ENCODE assay signal across 8 cellular contexts in the genomic region with DNA sequence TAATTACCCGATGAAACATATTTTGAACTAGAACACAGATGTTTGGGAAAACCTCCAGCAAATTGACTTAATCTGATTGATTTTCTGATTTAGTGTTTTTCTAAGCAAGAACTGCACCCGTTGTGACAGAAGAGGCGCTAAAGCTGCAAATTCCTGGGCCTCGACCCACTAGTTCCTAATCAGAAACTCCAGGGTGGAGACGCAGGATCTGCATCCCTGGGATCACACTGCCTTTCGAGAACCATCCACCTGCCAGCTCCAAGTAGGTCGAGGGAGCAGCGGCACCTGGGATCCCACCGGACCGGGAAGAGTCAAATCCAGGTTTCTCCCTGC.
A peak's percentile ranks its signal among the peaks of the same experiment; 100 is the strongest.
DNase-seq lines count a peak whose midpoint lies in the region; ATAC-seq and TF ChIP-seq lines count a peak whose summit lies in the region.

No MANE protein-coding gene starts in this region.

- H3K27me3 ChIP-seq in BLaER1 (no peaks in the 10 kb centered on the region), HAP-1 (ENCODE audit: low read depth) (no peaks in the 10 kb centered on the region), skeletal muscle satellite cell (ENCODE audit: control insufficient read depth, insufficient read depth, low read length) (peaks cover 16% of the 10 kb centered on the region)

- H4K20me1 ChIP-seq in BLaER1: no peaks in the 10 kb centered on the region

- ATAC-seq in left ventricle myocardium superior: peak; percentile 16
- no peak for ATAC-seq in GM19328 (IDR thresholded peaks at IDR 0.05; ENCODE audit: unreplicated experiment)

- H3K4me3 ChIP-seq in BLaER1 (peak overlapping the region; percentile 71), HAP-1 (peak overlapping the region; percentile 55), skeletal muscle satellite cell (ENCODE audit: low read length) (peak overlapping the region; percentile 89)

- H3K4me2 ChIP-seq in BLaER1 (peak overlapping the region; percentile 91), skeletal muscle satellite cell (ENCODE audit: low read length) (peak overlapping the region; percentile 96)

- intact Hi-C loops in left ventricle myocardium superior (cut with micrococcal nuclease): loop anchor here (10.0 kb wide), 1 partner anchor 658 kb away; a partner anchor contains a TSS

- DNase-seq in HAP-1 (ENCODE audit: low spot score in 2 of 2) (no peak), left ventricle myocardium superior (no peak), NCI-H187 (lab: John Stamatoyannopoulos, UW) (no peak), NCI-H146 (lab: John Stamatoyannopoulos, UW) (no peak)

- H3K27ac ChIP-seq in BLaER1 (peak overlapping the region; percentile 78; the same call in 1 of the 2 replicates), VCaP (peak overlapping the region; percentile 77)

- H3K9ac ChIP-seq in BLaER1: peak overlapping the region; percentile 78
- peak overlapping the region; percentile 82 for H3K9ac ChIP-seq in skeletal muscle satellite cell (ENCODE audit: low read depth, low read length)

- no peak for TF ChIP-seq CTCF in VCaP (conservative IDR thresholded peaks at IDR 0.05)

- in situ Hi-C loops in HAP-1 (cut with MboI; ENCODE audit: low sequenced_read_pairs): loop anchor here (10.0 kb wide), 2 partner anchors 78 to 818 kb away; no protein-coding TSS in a partner anchor

- H3K36me3 ChIP-seq in BLaER1 (no peaks in the 10 kb centered on the region), HAP-1 (replicated peaks) (no peaks in the 10 kb centered on the region), skeletal muscle satellite cell (ENCODE audit: insufficient read depth, low read length) (no peaks in the 10 kb centered on the region)

- H3K4me1 ChIP-seq in BLaER1 (peaks cover 14% of the 10 kb centered on the region), HAP-1 (peaks cover 3% of the 10 kb centered on the region), skeletal muscle satellite cell (ENCODE audit: control insufficient read depth, insufficient read depth, low read length) (peaks cover 5% of the 10 kb centered on the region)

- peaks cover 24% of the 10 kb centered on the region for H3K9me3 ChIP-seq in BLaER1
- H3K9me3 ChIP-seq in HAP-1: no peaks in the 10 kb centered on the region; the same call in 1 of the 2 replicates
- no peaks in the 10 kb centered on the region for H3K9me3 ChIP-seq in skeletal muscle satellite cell (replicated peaks; ENCODE audit: low read length)
